ENCODE assay signal across 25 cellular contexts in genomic region chr2:48954935-48955334, GRCh38.
DNase-seq lines count a peak whose midpoint lies in the region; ATAC-seq and TF ChIP-seq lines count a peak whose summit lies in the region.
"Had no signal": no experiment of that assay in that cellular context is flagged by ENCODE, and none has a peak within 500 bp of the region (broad histone marks: within the 10 kb centered on the region; RNA-seq: fewer than 3 reads in every experiment).

No MANE protein-coding gene starts in this region.

- no peak overlapping the region for H3K27ac ChIP-seq in esophagus squamous epithelium
- H3K27ac ChIP-seq: A549, GM23248, KMS-11 had no signal

- DNase-seq in H4 (ENCODE audit: low spot score) (peak; percentile 84), M059J (ENCODE audit: low read depth) (peak; percentile 15), fibroblast of peridontal ligament (ENCODE audit: extremely low read depth) (peak; percentile 51), type B pancreatic cell (ENCODE audit: extremely low spot score, unreplicated experiment) (no peak), immature natural killer cell (no peak), esophagus squamous epithelium (lab: John Stamatoyannopoulos, UW) (no peak)
- DNase-seq: C1 segment of cervical spinal cord; CD4-positive, alpha-beta memory T cell; COR-L47; GM23248; H9; MV-4-11; NCI-H1105; NCI-H1436 treated with DMSO at 0.1 percent for 48 hours; NCI-H187 treated with DMSO at 0.1 percent for 48 hours; NCI-H2171 treated with DMSO at 0.1 percent for 48 hours; NCI-H345; NCI-H510A treated with DMSO at 0.1 percent for 48 hours; NCI-H774; PC-3; SK-N-SH had no signal

- ATAC-seq in HG03097 (IDR thresholded peaks at IDR 0.05; ENCODE audit: low FRiP score, unreplicated experiment): no peak
- ATAC-seq: A549, PC-3 had no signal

- no peak overlapping the region for H3K4me3 ChIP-seq in esophagus squamous epithelium
- H3K4me3 ChIP-seq: A549, GM23248 had no signal

- H3K4me1 ChIP-seq in esophagus squamous epithelium: no peaks in the 10 kb centered on the region
- H3K4me1 ChIP-seq: A549 had no signal

- H3K9me3 ChIP-seq in esophagus squamous epithelium: no peaks in the 10 kb centered on the region
- H3K9me3 ChIP-seq: A549, SK-N-SH had no signal

- TF ChIP-seq CTCF in type B pancreatic cell (conservative IDR thresholded peaks at IDR 0.05): no peak
- TF ChIP-seq CTCF in esophagus squamous epithelium (IDR thresholded peaks at IDR 0.05): no peak

- H3K9me3 Mint-ChIP-seq in type B pancreatic cell (peaks cover 8% of the 10 kb centered on the region), immature natural killer cell (peaks cover 0 to 4% (median 0%) of the 10 kb centered on the region in 6 donors)
- H3K9me3 Mint-ChIP-seq: H9, IgD-negative memory B cell had no signal

- peak overlapping the region; percentile 95 for H3K27ac Mint-ChIP-seq in type B pancreatic cell
- H3K27ac Mint-ChIP-seq in immature natural killer cell: no peak overlapping the region
- H3K27ac Mint-ChIP-seq: CD4-positive, alpha-beta memory T cell; IgD-negative memory B cell had no signal

- H3K36me3 Mint-ChIP-seq in type B pancreatic cell (peaks cover 4% of the 10 kb centered on the region), immature natural killer cell (no peaks in the 10 kb centered on the region)
- H3K36me3 Mint-ChIP-seq: CD4-positive, alpha-beta memory T cell; IgD-negative memory B cell had no signal

- no peak for TF ChIP-seq POLR2A in esophagus squamous epithelium (IDR thresholded peaks at IDR 0.05)

- H3K4me1 Mint-ChIP-seq in type B pancreatic cell (ENCODE audit: unreplicated experiment): no peaks in the 10 kb centered on the region
- no peaks in the 10 kb centered on the region for H3K4me1 Mint-ChIP-seq in immature natural killer cell
- H3K4me1 Mint-ChIP-seq: CD4-positive, alpha-beta memory T cell; H9; IgD-negative memory B cell had no signal

- H3K27me3 Mint-ChIP-seq in type B pancreatic cell (peaks cover 3% of the 10 kb centered on the region), immature natural killer cell (ENCODE audit: low read depth in 3 of 3) (peaks cover 0 to 4% (median 0%) of the 10 kb centered on the region in 3 donors)

- H3K36me3 ChIP-seq in esophagus squamous epithelium: no peaks in the 10 kb centered on the region

- intact Hi-C loops in esophagus squamous epithelium (cut with DNase I): no loop called here

- H3K27me3 ChIP-seq in esophagus squamous epithelium: no peaks in the 10 kb centered on the region

- H3K4me3 Mint-ChIP-seq in type B pancreatic cell (peak overlapping the region; percentile 20), immature natural killer cell (no peak overlapping the region)
- H3K4me3 Mint-ChIP-seq: CD4-positive, alpha-beta memory T cell; H9; IgD-negative memory B cell had no signal

Comparison
In these comparisons a context has a peak if more than half of its experiments do, and no peak if none do; other contexts are left out.
1. DNase-seq: peak in H4 (single experiment), M059J (single experiment) and fibroblast of peridontal ligament (single experiment); none in type B pancreatic cell (single experiment), immature natural killer cell (0 of 3) and esophagus squamous epithelium (single experiment).